Comparison of ENCODE assay signal across 1 cellular context in genomic region chr6:143110572-143110971, GRCh38.
TF ChIP-seq lines count a peak whose summit lies in the region.

No MANE protein-coding gene starts in this region.

TF ChIP-seq in GM12891, 5 proteins besides CTCF, POLR2A, EP300 and RAD21:
- TF ChIP-seq PAX5 (IDR thresholded peaks at IDR 0.05; ENCODE audit: insufficient read depth, low read length, severe bottlenecking) (no peak), SPI1 (IDR thresholded peaks at IDR 0.05; ENCODE audit: low read depth, low read length) (peak; percentile 25; the same call in 1 of the 2 replicates), POU2F2 (IDR thresholded peaks at IDR 0.05; ENCODE audit: low read depth, low read length) (no peak)
